Comparison of ENCODE assay signal across 17 cellular contexts in genomic region chr3:30597769-30598134, GRCh38. TPM values are rescaled to one million over a fixed set of nuclear protein-coding genes. Genes with fewer than 3 reads are reported as not detected.
A peak's percentile ranks its signal among the peaks of the same experiment; 100 is the strongest.
DNase-seq lines count a peak whose midpoint lies in the region; ATAC-seq and TF ChIP-seq lines count a peak whose summit lies in the region.
"Had no signal": no experiment of that assay in that cellular context is flagged by ENCODE, and none has a peak within 500 bp of the region (broad histone marks: within the 10 kb centered on the region; RNA-seq: fewer than 3 reads in every experiment).

No MANE protein-coding gene starts in this region.

- H3K27ac ChIP-seq in heart right ventricle (peak overlapping the region in 8 of 10 donors; percentile 1 to 50 (median 28)), breast epithelium (peak overlapping the region; percentile 77 to 91), mesenchymal stem cell (ENCODE audit: low read length, poor library complexity, severe bottlenecking) (peak overlapping the region; percentile 83)
- no peak overlapping the region for H3K27ac ChIP-seq in CD4-positive, alpha-beta memory T cell (ENCODE audit: low read depth, low read length)

- H3K36me3 ChIP-seq in heart right ventricle (no peaks in the 10 kb centered on the region), breast epithelium (no peaks in the 10 kb centered on the region), mesenchymal stem cell (ENCODE audit: control insufficient read depth in 1 of 2, insufficient read depth in 2 of 2, low read depth in 1 of 2, low read length in 2 of 2) (no peaks in the 10 kb centered on the region)
- no peaks in the 10 kb centered on the region for H3K36me3 ChIP-seq in CD4-positive, alpha-beta memory T cell (ENCODE audit: insufficient read depth, low read length)
- H3K36me3 ChIP-seq: thoracic aorta had no signal

- no peak overlapping the region for H2BK12ac ChIP-seq in mesenchymal stem cell (ENCODE audit: low read length in 2 of 2)

- H3K4ac ChIP-seq in mesenchymal stem cell (ENCODE audit: low read depth in 1 of 2, low read length in 2 of 2), result no peak overlapping the region

- peaks cover 0 to 12% (median 0%) of the 10 kb centered on the region in 11 donors for H3K9me3 ChIP-seq in heart right ventricle
- H3K9me3 ChIP-seq in breast epithelium, result no peaks in the 10 kb centered on the region
- H3K9me3 ChIP-seq in mesenchymal stem cell (ENCODE audit: control insufficient read depth, low read length), result no peaks in the 10 kb centered on the region
- H3K9me3 ChIP-seq in CD4-positive, alpha-beta memory T cell (ENCODE audit: control insufficient read depth in 1 of 2, low read length in 2 of 2), result no peaks in the 10 kb centered on the region
- H3K9me3 ChIP-seq: thoracic aorta had no signal

- no peak overlapping the region for H3K18ac ChIP-seq in mesenchymal stem cell (ENCODE audit: low read depth in 1 of 2, low read length in 2 of 2)

- no peak for DNase-seq in heart right ventricle
- DNase-seq in cardiac septum (ENCODE audit: low spot score), result no peak
- no peak for DNase-seq in breast epithelium (ENCODE audit: low spot score in 2 of 2)
- DNase-seq in mesenchymal stem cell, result no peak
- no peak for DNase-seq in CD4-positive, alpha-beta memory T cell
- DNase-seq in middle frontal gyrus (ENCODE audit: extremely low spot score, low spot score), result no peak
- no peak for DNase-seq in NCI-H2029 treated with DMSO at 0.1 percent for 48 hours (lab: John Stamatoyannopoulos, UW)
- DNase-seq: central memory CD4-positive, alpha-beta T cell; effector memory CD4-positive, alpha-beta T cell; hypothalamus; Kasumi-1; NCI-H2171 had no signal

- no peak overlapping the region for H2AK5ac ChIP-seq in mesenchymal stem cell (ENCODE audit: low read length, severe bottlenecking)

- H2BK5ac ChIP-seq in mesenchymal stem cell (ENCODE audit: low read depth, low read length, poor library complexity, severe bottlenecking), result no peak overlapping the region

- no peak overlapping the region for H3K4me3 ChIP-seq in heart right ventricle
- H3K4me3 ChIP-seq in breast epithelium, result no peak overlapping the region
- no peak overlapping the region for H3K4me3 ChIP-seq in mesenchymal stem cell (ENCODE audit: insufficient read depth in 1 of 2, low read depth in 1 of 2, low read length in 2 of 2)
- no peak overlapping the region for H3K4me3 ChIP-seq in CD4-positive, alpha-beta memory T cell (ENCODE audit: low read length in 2 of 2)
- H3K4me3 ChIP-seq: thoracic aorta had no signal

- no peak overlapping the region for H4K91ac ChIP-seq in mesenchymal stem cell (ENCODE audit: low read length)

- CTCF ChIA-PET in CD4-positive, alpha-beta memory T cell (lab: Charles Lee; ENCODE audit: partially characterized antibody), result no interaction called here

- no peaks in the 10 kb centered on the region for H3K79me1 ChIP-seq in mesenchymal stem cell (replicated peaks; ENCODE audit: low read length, poor library complexity, severe bottlenecking)

- no peak overlapping the region for H2BK120ac ChIP-seq in mesenchymal stem cell (ENCODE audit: low read depth, low read length)

- no peak overlapping the region for H4K8ac ChIP-seq in mesenchymal stem cell (ENCODE audit: low read length)

- H3K27me3 Mint-ChIP-seq in CD4-positive, alpha-beta memory T cell, result no peaks in the 10 kb centered on the region

- no peak overlapping the region for H3K4me2 ChIP-seq in mesenchymal stem cell (ENCODE audit: low read length, poor library complexity, severe bottlenecking)

- H3K27me3 ChIP-seq in heart right ventricle (no peaks in the 10 kb centered on the region), breast epithelium (no peaks in the 10 kb centered on the region), mesenchymal stem cell (ENCODE audit: control insufficient read depth in 1 of 2, insufficient read depth in 1 of 2, low read length in 2 of 2) (no peaks in the 10 kb centered on the region)
- no peaks in the 10 kb centered on the region for H3K27me3 ChIP-seq in CD4-positive, alpha-beta memory T cell (ENCODE audit: insufficient read depth, low read length)

- no peak overlapping the region for H3K14ac ChIP-seq in mesenchymal stem cell (ENCODE audit: low read length in 2 of 2)

- no peak overlapping the region for H3K9ac ChIP-seq in mesenchymal stem cell (ENCODE audit: low read length)

- no peak for TF ChIP-seq POLR2A in breast epithelium (IDR thresholded peaks at IDR 0.05)

- H3K36me3 Mint-ChIP-seq in CD4-positive, alpha-beta memory T cell, result no peaks in the 10 kb centered on the region
- H3K36me3 Mint-ChIP-seq: CD14-positive monocyte had no signal

- TF ChIP-seq CTCF in heart right ventricle (IDR thresholded peaks at IDR 0.05) (no peak), breast epithelium (IDR thresholded peaks at IDR 0.05) (no peak)

- no peak overlapping the region for H2BK15ac ChIP-seq in mesenchymal stem cell (ENCODE audit: low read depth, poor library complexity, severe bottlenecking)

- POLR2A ChIA-PET in CD4-positive, alpha-beta memory T cell (lab: Charles Lee; ENCODE audit: partially characterized antibody), result interaction anchor here (0.6 to 1.6 kb wide), 3 partner anchors 10 to 259 kb away, joined by 3 to 5 read pairs (median 4); no protein-coding TSS in a partner anchor

- peaks cover 0 to 5% (median 2%) of the 10 kb centered on the region in 8 donors for H3K9me3 Mint-ChIP-seq in CD4-positive, alpha-beta memory T cell

- H3K4me1 Mint-ChIP-seq in CD4-positive, alpha-beta memory T cell, result peaks cover 9 to 21% (median 16%) of the 10 kb centered on the region in 4 donors

- peaks cover 0 to 26% (median 10%) of the 10 kb centered on the region in 9 donors for H3K4me1 ChIP-seq in heart right ventricle
- peaks cover 0 to 21% of the 10 kb centered on the region in 2 donors for H3K4me1 ChIP-seq in breast epithelium
- peaks cover 4% of the 10 kb centered on the region for H3K4me1 ChIP-seq in mesenchymal stem cell (ENCODE audit: control insufficient read depth, insufficient read depth, low read depth, low read length)
- peaks cover 12% of the 10 kb centered on the region for H3K4me1 ChIP-seq in CD4-positive, alpha-beta memory T cell (ENCODE audit: insufficient read depth, low read length)

- H2AFZ ChIP-seq in mesenchymal stem cell (ENCODE audit: low read depth, low read length), result no peak overlapping the region

- H3K4me3 Mint-ChIP-seq in CD4-positive, alpha-beta memory T cell, result no peak overlapping the region
- H3K4me3 Mint-ChIP-seq: activated T-helper 1 cell treated with anti-CD3 and anti-CD28 coated beads, Interleukin-12 subunit alpha, Interleukin-12 subunit beta, Interleukin-2, Interleukin-4 antibody, amounts not matched to agents 30 ng/mL and 10 ng/mL and 1 ng/mL, durations not matched to agents 14 hours and 24 hours and 36 hours; CD14-positive monocyte; WTC11 had no signal

- H3K23ac ChIP-seq in mesenchymal stem cell (ENCODE audit: low read length in 2 of 2), result no peak overlapping the region

- H3K27ac Mint-ChIP-seq in CD4-positive, alpha-beta memory T cell, result no peak overlapping the region
- H3K27ac Mint-ChIP-seq: activated T-helper 1 cell treated with anti-CD3 and anti-CD28 coated beads, Interleukin-12 subunit alpha, Interleukin-12 subunit beta, Interleukin-2, Interleukin-4 antibody, amounts not matched to agents 30 ng/mL and 10 ng/mL and 1 ng/mL, durations not matched to agents 14 hours and 24 hours and 36 hours; WTC11 had no signal

- ATAC-seq in heart right ventricle, result no peak
- ATAC-seq in HG03342 (IDR thresholded peaks at IDR 0.05; ENCODE audit: unreplicated experiment), result no peak
- ATAC-seq: WTC11 had no signal

- intact Hi-C loops in heart right ventricle (cut with DNase I), result loop anchor here in 2 of 10 donors (5.0 to 10.0 kb wide), 2 partner anchors 63 to 75 kb away; no protein-coding TSS in a partner anchor
- intact Hi-C loops in cardiac septum (cut with DNase I), result no loop called here
- intact Hi-C loops in breast epithelium (cut with DNase I; ENCODE audit: low total_unique reads), result no loop called here
- intact Hi-C loops in CD4-positive, alpha-beta memory T cell (cut with micrococcal nuclease), result no loop called here

RNA-seq across cellular contexts. Expression of gene TGFBR2, which starts 8.6 kb away (rescaled TPM):
- total RNA-seq in heart right ventricle, result 100 to 1,000 TPM in 5 of 10 donors, 10 to 100 TPM in 5; 71.1 to 197 (median 92.1) TPM
- 10 to 100 TPM; 14.6 to 81.4 TPM for polyA plus RNA-seq in heart right ventricle
- total RNA-seq in cardiac septum, result 66.7 TPM
- total RNA-seq in breast epithelium, result 100 to 1,000 TPM; 205 to 281 (median 243) TPM
- polyA plus RNA-seq in mesenchymal stem cell (2013, experiment 1 of 2), result 195 TPM
- polyA plus RNA-seq in mesenchymal stem cell (2013, experiment 2 of 2), result 202 TPM
- total RNA-seq in CD4-positive, alpha-beta memory T cell, result 100 to 1,000 TPM; 110 TPM
- polyA plus RNA-seq in CD4-positive, alpha-beta memory T cell, result 100 to 1,000 TPM in 1 of 2 donors, 10 to 100 TPM in 1; 58.7 to 110 TPM
